ENCODE assay signal across 8 cellular contexts in genomic region chr2:164992818-164993217, GRCh38. TPM values are rescaled to one million over a fixed set of nuclear protein-coding genes. Genes with fewer than 3 reads are reported as not detected.
DNase-seq lines count a peak whose midpoint lies in the region; ATAC-seq, FAIRE-seq and TF ChIP-seq lines count a peak whose summit lies in the region.

No MANE protein-coding gene starts in this region.

- H3K9me3 Mint-ChIP-seq in brain: no peaks in the 10 kb centered on the region
- no peaks in the 10 kb centered on the region for H3K9me3 Mint-ChIP-seq in stimulated activated effector memory CD8-positive, alpha-beta T cell treated with anti-CD3 and anti-CD28 coated beads, Interleukin-12 subunit alpha, Interleukin-12 subunit beta, amount 100 ng/mL, for 72 hours

- TF ChIP-seq POLR2A in H54 (IDR thresholded peaks at IDR 0.05; ENCODE audit: low read depth, low read length): no peak

- H3K36me3 Mint-ChIP-seq in brain: no peaks in the 10 kb centered on the region
- H3K36me3 Mint-ChIP-seq in stimulated activated effector memory CD8-positive, alpha-beta T cell treated with anti-CD3 and anti-CD28 coated beads, Interleukin-12 subunit alpha, Interleukin-12 subunit beta, amount 100 ng/mL, for 72 hours: no peaks in the 10 kb centered on the region

- peak; percentile 62 to 75 for TF ChIP-seq CTCF in brain (conservative IDR thresholded peaks at IDR 0.05)

- no peaks in the 10 kb centered on the region for H3K27me3 Mint-ChIP-seq in brain

- H3K4me3 Mint-ChIP-seq in brain: peak overlapping the region in 1 of 5 experiments; percentile 8
- no peak overlapping the region for H3K4me3 Mint-ChIP-seq in stimulated activated effector memory CD8-positive, alpha-beta T cell treated with anti-CD3 and anti-CD28 coated beads, Interleukin-12 subunit alpha, Interleukin-12 subunit beta, amount 100 ng/mL, for 72 hours

- peak; percentile 66 for ATAC-seq in stimulated activated effector memory CD8-positive, alpha-beta T cell treated with anti-CD3 and anti-CD28 coated beads, Interleukin-12 subunit alpha, Interleukin-12 subunit beta, amount 100 ng/mL, for 72 hours

- peak; percentile 17 for DNase-seq in activated T-cell treated with anti-CD3 and anti-CD28 coated beads for 1 hour (ENCODE audit: low read depth)
- no peak for DNase-seq in activated T-cell treated with anti-CD3 and anti-CD28 coated beads, Interleukin-2, amount 50 U/mL, for 1 hour
- peak; percentile 12 for DNase-seq in H54 (ENCODE audit: insufficient read length, low spot score)
- peak; percentile 77 for DNase-seq in LoVo (ENCODE audit: low spot score)
- DNase-seq in RPMI8226: peak; percentile 78
- peak; percentile 94 for DNase-seq in kidney tubule cell (ENCODE audit: low spot score)
- DNase-seq in stimulated activated effector memory CD8-positive, alpha-beta T cell treated with anti-CD3 and anti-CD28 coated beads, Interleukin-12 subunit alpha, Interleukin-12 subunit beta, amount 100 ng/mL, for 72 hours (ENCODE audit: low spot score in 2 of 2): no peak

- peak overlapping the region in 4 of 5 experiments; percentile 35 to 87 (median 79) for H3K27ac Mint-ChIP-seq in brain
- no peak overlapping the region for H3K27ac Mint-ChIP-seq in stimulated activated effector memory CD8-positive, alpha-beta T cell treated with anti-CD3 and anti-CD28 coated beads, Interleukin-12 subunit alpha, Interleukin-12 subunit beta, amount 100 ng/mL, for 72 hours

- peaks cover 30% of the 10 kb centered on the region for H3K4me1 Mint-ChIP-seq in brain
- H3K4me1 Mint-ChIP-seq in stimulated activated effector memory CD8-positive, alpha-beta T cell treated with anti-CD3 and anti-CD28 coated beads, Interleukin-12 subunit alpha, Interleukin-12 subunit beta, amount 100 ng/mL, for 72 hours: peaks cover 6% of the 10 kb centered on the region

- FAIRE-seq in H54 (lab: Jason Lieb, UNC): peak; percentile 66

RNA-seq across cellular contexts. Expression of gene SLC38A11, which starts 37.5 kb away (rescaled TPM):
- polyA plus RNA-seq in brain (ENCODE audit: insufficient read depth, low read depth, low replicate concordance): 1.7 TPM

Comparison
In these comparisons a context has a peak if more than half of its experiments do, and no peak if none do; other contexts are left out.
1. DNase-seq: peak in activated T-cell treated with anti-CD3 and anti-CD28 coated beads for 1 hour (single experiment), H54 (single experiment), LoVo (single experiment), RPMI8226 (single experiment) and kidney tubule cell (single experiment); none in activated T-cell treated with anti-CD3 and anti-CD28 coated beads, Interleukin-2, amount 50 U/mL, for 1 hour (single experiment) and stimulated activated effector memory CD8-positive, alpha-beta T cell treated with anti-CD3 and anti-CD28 coated beads, Interleukin-12 subunit alpha, Interleukin-12 subunit beta, amount 100 ng/mL, for 72 hours (0 of 2).